In the genomic region with DNA sequence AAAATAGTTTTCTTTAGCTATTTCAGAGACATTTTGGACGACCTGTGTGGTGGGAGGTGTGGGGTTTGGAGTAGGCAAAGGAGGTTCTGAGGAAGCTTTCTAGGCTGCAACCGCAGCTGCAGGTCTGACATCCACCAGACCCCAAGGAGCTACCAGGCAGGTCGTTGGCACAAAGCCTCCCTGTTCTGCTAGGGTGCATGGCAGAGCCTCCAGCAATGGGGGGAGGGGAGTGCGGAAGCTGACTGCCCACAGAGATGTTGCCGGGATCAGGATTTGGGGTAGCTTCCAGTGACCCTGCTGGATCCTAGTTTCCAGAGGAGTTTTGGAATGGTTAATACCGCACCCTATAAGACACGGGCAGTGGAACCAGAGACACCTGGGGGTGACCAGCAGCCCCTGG, we compare ENCODE assay signal across 8 cellular contexts. TPM values are rescaled to one million over a fixed set of nuclear protein-coding genes. Genes with fewer than 3 reads are reported as not detected.
DNase-seq lines count a peak whose midpoint lies in the region; ATAC-seq, FAIRE-seq and TF ChIP-seq lines count a peak whose summit lies in the region.

No MANE protein-coding gene starts in this region.

- peaks cover 2 to 3% of the 10 kb centered on the region in 2 donors for H3K27me3 Mint-ChIP-seq in CD4-positive, alpha-beta memory T cell
- H3K27me3 Mint-ChIP-seq in neural crest cell (ENCODE audit: low read depth) = peaks cover 77% of the 10 kb centered on the region

- no peak for FAIRE-seq in endothelial cell of umbilical vein (lab: Jason Lieb, UNC)

- H3K36me3 Mint-ChIP-seq in CD4-positive, alpha-beta memory T cell = peaks cover 4% of the 10 kb centered on the region in 2 donors
- peaks cover under 1% of the 10 kb centered on the region for H3K36me3 Mint-ChIP-seq in neural crest cell (ENCODE audit: low read depth)

- H3K4me1 ChIP-seq in CD4-positive, alpha-beta memory T cell (ENCODE audit: insufficient read depth, low read length) = peaks cover 20% of the 10 kb centered on the region
- H3K4me1 ChIP-seq in endothelial cell of umbilical vein (ENCODE audit: control insufficient read depth, extremely low read depth, insufficient read depth, low read length) = peaks cover 7% of the 10 kb centered on the region

- H3K4me2 ChIP-seq in endothelial cell of umbilical vein (ENCODE audit: insufficient read depth, low read length) = no peak overlapping the region

- no peaks in the 10 kb centered on the region for H3K36me3 ChIP-seq in CD4-positive, alpha-beta memory T cell (ENCODE audit: insufficient read depth, low read length)
- no peaks in the 10 kb centered on the region for H3K36me3 ChIP-seq in endothelial cell of umbilical vein (ENCODE audit: control insufficient read depth in 2 of 2, extremely low read depth in 1 of 2, insufficient read depth in 2 of 2, low read length in 2 of 2)

- H3K27ac ChIP-seq in CD4-positive, alpha-beta memory T cell (ENCODE audit: low read depth, low read length) = no peak overlapping the region
- H3K27ac ChIP-seq in endothelial cell of umbilical vein (ENCODE audit: insufficient read depth, low read depth, low read length) = no peak overlapping the region

- H4K20me1 ChIP-seq in endothelial cell of umbilical vein (replicated peaks; ENCODE audit: control insufficient read depth, extremely low read depth, insufficient read depth, low read length) = no peaks in the 10 kb centered on the region

- no TSS peak for BruUV-seq in endothelial cell of umbilical vein (replicated peaks; lab: Mats Ljungman, UMichigan)

- no peaks in the 10 kb centered on the region for H3K79me2 ChIP-seq in endothelial cell of umbilical vein (ENCODE audit: control insufficient read depth, insufficient read depth, low read length)

- H3K9me3 ChIP-seq in CD4-positive, alpha-beta memory T cell (ENCODE audit: control insufficient read depth in 1 of 2, low read length in 2 of 2) = no peaks in the 10 kb centered on the region
- H3K9me3 ChIP-seq in endothelial cell of umbilical vein (replicated peaks; ENCODE audit: control insufficient read depth, insufficient read depth, low read length) = no peaks in the 10 kb centered on the region

- POLR2A ChIA-PET in CD4-positive, alpha-beta memory T cell (lab: Charles Lee; ENCODE audit: partially characterized antibody) = interaction anchor here (0.6 kb wide), 2 partner anchors 66 to 778 kb away, joined by 3 to 4 read pairs; no protein-coding TSS in a partner anchor
- POLR2A ChIA-PET in endothelial cell of umbilical vein (lab: Charles Lee) = no interaction called here

- no peaks in the 10 kb centered on the region for H3K9me3 Mint-ChIP-seq in CD4-positive, alpha-beta memory T cell
- no peaks in the 10 kb centered on the region for H3K9me3 Mint-ChIP-seq in neural crest cell

- peak overlapping the region in 3 of 7 donors; percentile 50 to 74 (median 68) for H3K27ac Mint-ChIP-seq in CD4-positive, alpha-beta memory T cell
- H3K27ac Mint-ChIP-seq in neural crest cell (ENCODE audit: unreplicated experiment) = no peak overlapping the region

- H2AFZ ChIP-seq in endothelial cell of umbilical vein (ENCODE audit: low read depth, low read length) = no peak overlapping the region

- peak overlapping the region; percentile 77 to 90 (median 86) for H3K4me3 Mint-ChIP-seq in CD4-positive, alpha-beta memory T cell
- H3K4me3 Mint-ChIP-seq in neural crest cell = peak overlapping the region; percentile 82

- TF ChIP-seq CTCF in endothelial cell of umbilical vein (IDR thresholded peaks at IDR 0.05; ENCODE audit: extremely low read depth in 1 of 2, insufficient read depth in 1 of 2, low read depth in 1 of 2, low read length in 2 of 2) (no peak), neural crest cell (conservative IDR thresholded peaks at IDR 0.05) (no peak)

- TF ChIP-seq POLR2A in endothelial cell of umbilical vein (IDR thresholded peaks at IDR 0.05; ENCODE audit: low read depth, low read length) = no peak

- no peak for DNase-seq in CD4-positive, alpha-beta memory T cell
- DNase-seq in NCI-H2029 treated with DMSO at 0.1 percent for 48 hours (lab: John Stamatoyannopoulos, UW) (peak; percentile 21), endothelial cell of umbilical vein (ENCODE audit: low read depth, low spot score) (no peak), neural crest cell (ENCODE audit: low read depth, low spot score) (no peak), left lobe of liver (ENCODE audit: low spot score) (no peak), anterior cingulate cortex (lab: John Stamatoyannopoulos, UW) (no peak)

- dilution Hi-C loops in endothelial cell of umbilical vein (cut with MboI; ENCODE audit: extremely low pct_ligation_motif_present, low sequenced_read_pairs) = no loop called here

- no peak overlapping the region for H3K9ac ChIP-seq in endothelial cell of umbilical vein (replicated peaks; ENCODE audit: extremely low read depth, insufficient read depth, low read length)

- intact Hi-C loops in CD4-positive, alpha-beta memory T cell (cut with micrococcal nuclease) = no loop called here
- intact Hi-C loops in endothelial cell of umbilical vein (cut with micrococcal nuclease) = no loop called here

- H3K4me1 Mint-ChIP-seq in CD4-positive, alpha-beta memory T cell = peaks cover 16 to 43% (median 30%) of the 10 kb centered on the region in 4 donors
- peaks cover 14% of the 10 kb centered on the region for H3K4me1 Mint-ChIP-seq in neural crest cell

- H3K27me3 ChIP-seq in CD4-positive, alpha-beta memory T cell (ENCODE audit: insufficient read depth, low read length) = peaks cover 4% of the 10 kb centered on the region
- peaks cover 37 to 47% of the 10 kb centered on the region in 2 experiments for H3K27me3 ChIP-seq in endothelial cell of umbilical vein (ENCODE audit: control insufficient read depth in 2 of 2, insufficient read depth in 2 of 2, low read length in 2 of 2)

- no peaks in the 10 kb centered on the region for H3K9me1 ChIP-seq in endothelial cell of umbilical vein (replicated peaks; ENCODE audit: control insufficient read depth, extremely low read depth, insufficient read depth, low read length)

- CTCF ChIA-PET in CD4-positive, alpha-beta memory T cell (lab: Charles Lee; ENCODE audit: partially characterized antibody) = interaction anchor here (0.5 to 3.8 kb wide), 4 partner anchors 16 to 1597 kb away, joined by 3 to 29 read pairs (median 6); no protein-coding TSS in a partner anchor
- CTCF ChIA-PET in endothelial cell of umbilical vein (lab: Charles Lee) = interaction anchor here (1.2 kb wide), 1 partner anchor 158 kb away, joined by 3 read pairs; no protein-coding TSS in a partner anchor

- H3K4me3 ChIP-seq in CD4-positive, alpha-beta memory T cell (ENCODE audit: low read length in 2 of 2) = no peak overlapping the region
- H3K4me3 ChIP-seq in endothelial cell of umbilical vein (replicated peaks in 1 of 3; ENCODE audit: insufficient read depth in 1 of 3, low read depth in 1 of 3, low read length in 3 of 3) = no peak overlapping the region

- ATAC-seq in HG02571 (IDR thresholded peaks at IDR 0.05; ENCODE audit: unreplicated experiment) (no peak), GM18868 (IDR thresholded peaks at IDR 0.05; ENCODE audit: unreplicated experiment) (no peak), left lobe of liver (no peak)

TF ChIP-seq in endothelial cell of umbilical vein, 7 proteins besides CTCF, POLR2A, EP300 and RAD21:
- TF ChIP-seq EZH2 (IDR thresholded peaks at IDR 0.05; ENCODE audit: borderline replicate concordance, low read depth, low read length, severe bottlenecking) = peak; percentile 54
- TF ChIP-seq, protein P1, sequence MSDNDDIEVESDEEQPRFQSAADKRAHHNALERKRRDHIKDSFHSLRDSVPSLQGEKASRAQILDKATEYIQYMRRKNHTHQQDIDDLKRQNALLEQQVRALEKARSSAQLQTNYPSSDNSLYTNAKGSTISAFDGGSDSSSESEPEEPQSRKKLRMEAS (IDR thresholded peaks at IDR 0.05; ENCODE audit: insufficient read depth, insufficient read length) = no peak

RNA-seq across cellular contexts. Expression of a gene that starts 58.4 kb away (rescaled TPM):
- total RNA-seq in CD4-positive, alpha-beta memory T cell = 1 to 10 TPM; 9.0 to 9.9 TPM
- polyA plus RNA-seq in CD4-positive, alpha-beta memory T cell = 1 to 10 TPM in 1 of 2 donors, under 1 TPM in 1; 0.38 to 7.1 TPM
- total RNA-seq in endothelial cell of umbilical vein = 3.1 and 3.6 TPM in 2 replicates
- 1.4 and 2.3 TPM in 2 replicates for polyA plus RNA-seq in endothelial cell of umbilical vein
- polyA plus RNA-seq in endothelial cell of umbilical vein (2011; cell fraction: cytosol; rRNA removed) = 0.97 and 1.3 TPM in 2 replicates
- polyA plus RNA-seq in endothelial cell of umbilical vein (2011; cell fraction: nucleus; rRNA removed) = 6.7 and 7.0 TPM in 2 replicates
- 1.1 and 1.2 TPM in 2 replicates for polyA plus RNA-seq in endothelial cell of umbilical vein (2012)
- 1.6 and 2.8 TPM in 2 replicates for polyA minus RNA-seq in endothelial cell of umbilical vein
- polyA minus RNA-seq in endothelial cell of umbilical vein (2011; cell fraction: cytosol; rRNA and poly(A)+ RNA removed) = 19.2 TPM
- polyA minus RNA-seq in endothelial cell of umbilical vein (2011; cell fraction: nucleus; rRNA and poly(A)+ RNA removed) = 2.2 and 5.3 TPM in 2 replicates
- 0.84 and 1.0 TPM in 2 replicates for total RNA-seq in neural crest cell
- total RNA-seq in left lobe of liver = 1.9 TPM
